Comparison of ENCODE assay signal across 8 cellular contexts in genomic region chr20:57092112-57092899, GRCh38.
DNase-seq lines count a peak whose midpoint lies in the region; ATAC-seq and TF ChIP-seq lines count a peak whose summit lies in the region.

No MANE protein-coding gene starts in this region.

- DNase-seq in EH (ENCODE audit: low read depth) (peak; percentile 50), NOMO-1 treated with dmso at 0.1 percent for 144 hours (lab: John Stamatoyannopoulos, UW; ENCODE audit: unreplicated experiment) (peak; percentile 22), fibroblast of lung (ENCODE audit: low read depth in 2 of 2) (peak; percentile 20 to 24), ureter (ENCODE audit: low spot score) (peak; percentile 62)
- DNase-seq in activated CD8-positive, alpha-beta memory T cell treated with anti-CD3 and anti-CD28 coated beads, Interleukin-2, amount 50 U/mL, for 48 hours, result peak; percentile 84

- peak; percentile 59 to 62 for TF ChIP-seq CTCF in fibroblast of lung (conservative IDR thresholded peaks at IDR 0.05 in 1 of 2, IDR thresholded peaks at IDR 0.05 in 1 of 2; ENCODE audit: low read depth in 1 of 2, low read length in 2 of 2)
- peak; percentile 74 for TF ChIP-seq CTCF in neural cell (IDR thresholded peaks at IDR 0.05; ENCODE audit: poor library complexity, severe bottlenecking)

- ATAC-seq in HG02852 (IDR thresholded peaks at IDR 0.05; ENCODE audit: unreplicated experiment), result peak; percentile 52
- ATAC-seq in GM21367 (IDR thresholded peaks at IDR 0.05; ENCODE audit: unreplicated experiment), result no peak

- no peaks in the 10 kb centered on the region for H3K36me3 ChIP-seq in fibroblast of lung (ENCODE audit: control insufficient read depth, insufficient read depth, low read length)
- no peaks in the 10 kb centered on the region for H3K36me3 ChIP-seq in neural cell (ENCODE audit: insufficient read depth, low read length)

- no peaks in the 10 kb centered on the region for H3K9me2 ChIP-seq in neural cell (ENCODE audit: insufficient read depth, low read length)

- no peaks in the 10 kb centered on the region for H3K4me1 ChIP-seq in fibroblast of lung (ENCODE audit: control insufficient read depth, extremely low read depth, insufficient read depth, low read length)

- H3F3A ChIP-seq in neural cell (ENCODE audit: insufficient read depth, low read length, poor library complexity, severe bottlenecking), result no peaks in the 10 kb centered on the region

- peak; percentile 64 for TF ChIP-seq RAD21 in neural cell (conservative IDR thresholded peaks at IDR 0.05)

- no peak overlapping the region for H3K9ac ChIP-seq in fibroblast of lung (ENCODE audit: insufficient read depth, low read length)
- no peak overlapping the region for H3K9ac ChIP-seq in neural cell (ENCODE audit: low read length)

- H3K27me3 ChIP-seq in fibroblast of lung (ENCODE audit: control insufficient read depth, insufficient read depth, low read length), result no peaks in the 10 kb centered on the region
- H3K27me3 ChIP-seq in neural cell (ENCODE audit: insufficient read depth, low read depth, low read length), result no peaks in the 10 kb centered on the region

- H3K9me3 ChIP-seq in fibroblast of lung (ENCODE audit: control insufficient read depth, insufficient read depth, low read depth, low read length) (no peaks in the 10 kb centered on the region), neural cell (ENCODE audit: low read length) (no peaks in the 10 kb centered on the region)

- H3K27ac ChIP-seq in fibroblast of lung (ENCODE audit: insufficient read depth, low read length), result no peak overlapping the region
- no peak overlapping the region for H3K27ac ChIP-seq in neural cell (ENCODE audit: low read length)

- H4K20me1 ChIP-seq in fibroblast of lung (ENCODE audit: control insufficient read depth, extremely low read depth, insufficient read depth, low read length), result no peaks in the 10 kb centered on the region
- no peaks in the 10 kb centered on the region for H4K20me1 ChIP-seq in neural cell (ENCODE audit: insufficient read depth)

- H3K79me2 ChIP-seq in fibroblast of lung (ENCODE audit: control insufficient read depth, insufficient read depth, low read length) (no peaks in the 10 kb centered on the region), neural cell (replicated peaks; ENCODE audit: insufficient read depth, low read length) (no peaks in the 10 kb centered on the region)

- H3K4me3 ChIP-seq in fibroblast of lung (replicated peaks in 1 of 4; ENCODE audit: control extremely low read depth in 1 of 4, insufficient read depth in 1 of 4, low read depth in 3 of 4, low read length in 4 of 4), result no peak overlapping the region
- H3K4me3 ChIP-seq in neural cell (ENCODE audit: low read length), result no peak overlapping the region

- H3K4me2 ChIP-seq in fibroblast of lung (ENCODE audit: extremely low read depth, insufficient read depth, low read length) (no peak overlapping the region), neural cell (ENCODE audit: low read length) (no peak overlapping the region)

- TF ChIP-seq EP300 in neural cell (conservative IDR thresholded peaks at IDR 0.05; ENCODE audit: poor library complexity, severe bottlenecking), result no peak

- no peak overlapping the region for H2AFZ ChIP-seq in fibroblast of lung (ENCODE audit: low read length)
- no peak overlapping the region for H2AFZ ChIP-seq in neural cell (ENCODE audit: low read depth, low read length)

TF ChIP-seq in neural cell, 6 proteins besides CTCF, POLR2A, EP300 and RAD21:
- TF ChIP-seq TAF1 (IDR thresholded peaks at IDR 0.05; ENCODE audit: low read depth) (no peak), SMC3 (conservative IDR thresholded peaks at IDR 0.05; ENCODE audit: poor library complexity) (peak; percentile 81), REST (IDR thresholded peaks at IDR 0.05; ENCODE audit: borderline replicate concordance) (no peak), MXI1 (conservative IDR thresholded peaks at IDR 0.05; ENCODE audit: poor library complexity, severe bottlenecking) (no peak)

Comparison
In these comparisons a context has a peak if more than half of its experiments do, and no peak if none do; other contexts are left out.
1. DNase-seq: peak in every context shown above with its lines; median percentile 84 in activated CD8-positive, alpha-beta memory T cell treated with anti-CD3 and anti-CD28 coated beads, Interleukin-2, amount 50 U/mL, for 48 hours; 62 in ureter; 50 in EH; 22 in NOMO-1 treated with dmso at 0.1 percent for 144 hours; 22 in fibroblast of lung.